ENCODE assay signal across 8 cellular contexts in the genomic region with DNA sequence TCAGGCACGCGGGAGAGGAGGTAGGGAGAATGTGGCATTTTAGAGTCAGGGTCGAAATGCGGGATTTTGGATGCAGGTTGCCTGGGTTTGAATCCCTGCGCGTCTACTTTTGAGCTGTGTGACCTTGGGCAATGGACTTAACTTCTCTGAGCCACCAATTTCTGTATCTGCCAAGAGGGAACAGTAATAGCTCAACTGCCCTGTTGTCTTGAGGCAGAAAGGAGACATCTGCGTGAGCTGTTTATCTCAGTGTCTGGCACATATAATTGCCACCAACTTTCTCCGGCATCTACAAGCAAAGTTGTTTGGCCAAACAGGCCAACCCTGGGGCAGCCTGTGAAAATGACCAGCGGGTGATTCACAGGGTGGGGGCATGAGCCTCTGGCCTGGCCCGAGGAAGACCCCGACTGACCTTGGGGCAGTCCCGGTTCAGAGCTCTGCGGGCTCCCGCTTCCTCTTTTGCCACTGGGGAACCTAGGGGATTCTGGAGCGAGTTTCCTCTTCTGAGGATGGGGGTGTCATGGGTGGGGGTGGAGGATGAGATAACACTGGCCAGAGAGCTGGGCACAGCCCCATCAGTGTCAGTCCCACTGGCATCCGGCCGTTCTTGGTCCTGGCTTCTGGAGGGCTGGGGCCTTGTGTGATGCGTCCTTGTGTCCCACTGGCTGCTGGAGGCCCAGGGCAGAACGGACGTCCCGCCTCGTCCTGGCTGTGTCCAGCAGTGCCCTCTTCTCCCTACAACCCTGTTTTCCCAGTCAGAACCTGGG. TPM values are rescaled to one million over a fixed set of nuclear protein-coding genes. Genes with fewer than 3 reads are reported as not detected.
DNase-seq lines count a peak whose midpoint lies in the region; ATAC-seq, FAIRE-seq and TF ChIP-seq lines count a peak whose summit lies in the region.

No MANE protein-coding gene starts in this region.

- H2BK20ac ChIP-seq in IMR-90 (ENCODE audit: low read depth, low read length), result no peak overlapping the region

- 0 out of 2 replicates have a peak overlapping the region, but pooled peaks have one; percentile 71 for H3K14ac ChIP-seq in IMR-90 (replicated peaks; ENCODE audit: low read depth, low read length)

- H3K4me1 Mint-ChIP-seq in astrocyte (ENCODE audit: low read depth, unreplicated experiment), result peaks cover 14% of the 10 kb centered on the region

- H3K56ac ChIP-seq in IMR-90 (ENCODE audit: extremely low read depth, insufficient read depth, low read length), result no peak overlapping the region

- H3K4me2 ChIP-seq in IMR-90 (ENCODE audit: low read depth, low read length) (peak overlapping the region; percentile 98), astrocyte (ENCODE audit: low read length) (peak overlapping the region; percentile 91)

- no peak for TF ChIP-seq CTCF in IMR-90 (conservative IDR thresholded peaks at IDR 0.05; ENCODE audit: low read depth, low read length)
- no peak for TF ChIP-seq CTCF in astrocyte (IDR thresholded peaks at IDR 0.05; ENCODE audit: insufficient read depth, low read depth, low read length)

- H3K4me3 Mint-ChIP-seq in astrocyte (ENCODE audit: unreplicated experiment), result peak overlapping the region; percentile 88

- H3K9me1 ChIP-seq in IMR-90 (ENCODE audit: insufficient read depth, low read length), result peaks cover 12% of the 10 kb centered on the region

- TF ChIP-seq POLR2A in IMR-90 (IDR thresholded peaks at IDR 0.05; ENCODE audit: low read depth, low read length), result no peak; the same call in 1 of the 2 replicates

- BruUV-seq in IMR-90 (replicated peaks; lab: Mats Ljungman, UMichigan), result no TSS peak

- H2BK120ac ChIP-seq in IMR-90 (ENCODE audit: low read depth, low read length), result no peak overlapping the region

- H4K20me1 ChIP-seq in IMR-90 (ENCODE audit: insufficient read depth, low read length) (peaks cover 55% of the 10 kb centered on the region), astrocyte (ENCODE audit: insufficient read depth, low read length) (peaks cover 56% of the 10 kb centered on the region)

- no peak overlapping the region for H2BK15ac ChIP-seq in IMR-90 (ENCODE audit: low read depth, low read length)

- 0 out of 2 replicates have a peak overlapping the region, but pooled peaks have one; percentile 57 for H3K9ac ChIP-seq in IMR-90 (ENCODE audit: low read depth, low read length)
- H3K9ac ChIP-seq in astrocyte (ENCODE audit: low read length), result peak overlapping the region; percentile 84
- H3K9ac ChIP-seq in iPS-20b (ENCODE audit: low read depth, low read length), result peak overlapping the region; percentile 79; the same call in 1 of the 2 replicates

- H3K79me1 ChIP-seq in IMR-90 (ENCODE audit: low read depth in 1 of 2, low read length in 2 of 2), result peaks cover 3 to 56% of the 10 kb centered on the region in 2 experiments; a peak in 3 of 4 replicates

- intact Hi-C loops in IMR-90 (cut with micrococcal nuclease), result no loop called here

- no peak overlapping the region for H4K5ac ChIP-seq in IMR-90 (ENCODE audit: low read depth, low read length)

- in situ Hi-C loops in IMR-90 (cut with MboI; ENCODE audit: low sequenced_read_pairs), result no loop called here

- H3K23ac ChIP-seq in IMR-90 (ENCODE audit: low read depth, low read length), result peak overlapping the region; percentile 76; the same call in 1 of the 2 replicates

- no peak overlapping the region for H4K91ac ChIP-seq in IMR-90 (ENCODE audit: insufficient read depth, low read depth, low read length)

- H3K27me3 ChIP-seq in IMR-90 (ENCODE audit: control insufficient read depth, insufficient read depth, low read length), result no peaks in the 10 kb centered on the region
- H3K27me3 ChIP-seq in astrocyte (ENCODE audit: insufficient read depth, low read length), result no peaks in the 10 kb centered on the region
- peaks cover 6% of the 10 kb centered on the region; the same call in 1 of the 2 replicates for H3K27me3 ChIP-seq in iPS-20b (ENCODE audit: insufficient read depth, low read length)
- no peaks in the 10 kb centered on the region for H3K27me3 ChIP-seq in small intestine (ENCODE audit: control insufficient read depth in 2 of 2, insufficient read depth in 2 of 2, low read length in 2 of 2)

- CTCF ChIA-PET in IMR-90 (lab: Yijun Ruan, JAX), result no interaction called here

- POLR2A ChIA-PET in IMR-90 (lab: Charles Lee; ENCODE audit: unreplicated experiment), result no interaction called here

- no peak overlapping the region for H3K18ac ChIP-seq in IMR-90 (ENCODE audit: low read depth, low read length)

- no peak for TF ChIP-seq RAD21 in IMR-90 (IDR thresholded peaks at IDR 0.05; ENCODE audit: low read length)

- H4K8ac ChIP-seq in IMR-90 (ENCODE audit: low read depth in 2 of 2, low read length in 2 of 2), result no peak overlapping the region

- peak overlapping the region; percentile 23 for H2AK5ac ChIP-seq in IMR-90 (ENCODE audit: low read depth, low read length)

- WGBS in IMR-90 (ENCODE audit: extremely low coverage in 2 of 2, insufficient read length in 1 of 2), 2 experiments, result 55% methylated on average over 6 of the region's 22 CpGs; no CpG with 5 or more reads in 1 of the 2 experiments
- 27 to 42% (median 37%) methylated on average over 22 of the region's 22 CpGs for WGBS in small intestine, 3 donors

- H3K36me3 ChIP-seq in IMR-90 (ENCODE audit: control insufficient read depth, insufficient read depth, low read length) (peaks cover 2% of the 10 kb centered on the region; the same call in 1 of the 2 replicates), astrocyte (ENCODE audit: insufficient read depth, low read length) (no peaks in the 10 kb centered on the region), iPS-20b (ENCODE audit: insufficient read depth, low read depth, low read length) (no peaks in the 10 kb centered on the region), small intestine (ENCODE audit: control insufficient read depth in 2 of 2, insufficient read depth in 2 of 2, low read length in 2 of 2) (no peaks in the 10 kb centered on the region)

- no peak overlapping the region for H2BK5ac ChIP-seq in IMR-90 (ENCODE audit: low read depth, low read length, poor library complexity, severe bottlenecking)

- peak overlapping the region; percentile 26 for H3K4ac ChIP-seq in IMR-90 (ENCODE audit: low read depth, low read length)

- H3K79me2 ChIP-seq in astrocyte (ENCODE audit: insufficient read depth, low read length), result peaks cover 55% of the 10 kb centered on the region

- H2AK9ac ChIP-seq in IMR-90 (replicated peaks; ENCODE audit: low read depth, low read length, poor library complexity), result peak overlapping the region; percentile 97

- no peaks in the 10 kb centered on the region for H3K9me3 Mint-ChIP-seq in astrocyte (ENCODE audit: unreplicated experiment)

- peaks cover 8% of the 10 kb centered on the region for H3K27me3 Mint-ChIP-seq in astrocyte (ENCODE audit: low read depth, unreplicated experiment)

- FAIRE-seq in astrocyte (lab: Jason Lieb, UNC) (no peak), small intestine (lab: Jason Lieb, UNC) (no peak), urothelium cell line (lab: Jason Lieb, UNC) (no peak)

- dilution Hi-C loops in IMR-90 (cut with HindIII; ENCODE audit: low sequenced_read_pairs, unreplicated experiment), result no loop called here

- H2AFZ ChIP-seq in IMR-90 (replicated peaks; ENCODE audit: low read length, poor library complexity), result peak overlapping the region; percentile 84
- H2AFZ ChIP-seq in astrocyte (ENCODE audit: low read depth, low read length), result peak overlapping the region; percentile 66

- peak overlapping the region; percentile 42 for H3K27ac Mint-ChIP-seq in astrocyte (ENCODE audit: unreplicated experiment)

- no peaks in the 10 kb centered on the region for H3K9me3 ChIP-seq in IMR-90 (ENCODE audit: control insufficient read depth, insufficient read depth, low read length)
- no peaks in the 10 kb centered on the region for H3K9me3 ChIP-seq in astrocyte (ENCODE audit: insufficient read depth, low read depth, low read length)
- no peaks in the 10 kb centered on the region for H3K9me3 ChIP-seq in iPS-20b (ENCODE audit: insufficient read depth, low read depth, low read length)
- H3K9me3 ChIP-seq in small intestine (ENCODE audit: control insufficient read depth, low read depth), result no peaks in the 10 kb centered on the region

- H3K4me1 ChIP-seq in IMR-90 (ENCODE audit: control insufficient read depth, insufficient read depth, low read length) (peaks cover 11% of the 10 kb centered on the region), astrocyte (ENCODE audit: insufficient read depth, low read length) (peaks cover 16% of the 10 kb centered on the region), iPS-20b (ENCODE audit: insufficient read depth, low read length) (peaks cover 18% of the 10 kb centered on the region; the same call in 1 of the 2 replicates), small intestine (ENCODE audit: control insufficient read depth in 2 of 2, insufficient read depth in 1 of 2, low read depth in 1 of 2, low read length in 1 of 2) (peaks cover 5 to 7% of the 10 kb centered on the region in 2 donors)

- ATAC-seq in IMR-90 (ENCODE audit: low read depth) (0 out of 2 replicates have a peak, but pooled peaks have one; percentile 0), GM19328 (IDR thresholded peaks at IDR 0.05; ENCODE audit: unreplicated experiment) (no peak), HG02938 (IDR thresholded peaks at IDR 0.05; ENCODE audit: unreplicated experiment) (no peak)

- DNase-seq in Ammon's horn (ENCODE audit: low spot score), result peak; percentile 68
- peak; percentile 16 for DNase-seq in IMR-90
- no peak for DNase-seq in astrocyte (ENCODE audit: low read depth)
- DNase-seq in small intestine, result no peak
- no peak for DNase-seq in urothelium cell line (ENCODE audit: low spot score)

- no peaks in the 10 kb centered on the region for H3K36me3 Mint-ChIP-seq in astrocyte (ENCODE audit: low read depth, unreplicated experiment)

- H3K27ac ChIP-seq in IMR-90 (ENCODE audit: insufficient read depth, low read length) (no peak overlapping the region), astrocyte (ENCODE audit: low read depth, low read length) (no peak overlapping the region), iPS-20b (ENCODE audit: low read length) (no peak overlapping the region), small intestine (ENCODE audit: low read depth in 1 of 2, low read length in 1 of 2) (peak overlapping the region; percentile 14 to 51)

- H3K4me3 ChIP-seq in IMR-90 (ENCODE audit: insufficient read depth, low read depth, low read length) (peak overlapping the region; percentile 99), astrocyte (ENCODE audit: insufficient read depth, low read depth, low read length) (peak overlapping the region; percentile 65), iPS-20b (ENCODE audit: low read length) (peak overlapping the region; percentile 76), small intestine (ENCODE audit: low read depth in 1 of 2, low read length in 2 of 2) (peak overlapping the region in 1 of 2 donors; percentile 83)

TF ChIP-seq in IMR-90, 13 proteins besides CTCF, POLR2A, EP300 and RAD21:
- no peak for TF ChIP-seq RFX5 (IDR thresholded peaks at IDR 0.05; ENCODE audit: low read depth, low read length)
- 0 out of 2 replicates have a peak, but pooled peaks have one; percentile 29 for TF ChIP-seq FOS (IDR thresholded peaks at IDR 0.05; ENCODE audit: low read depth, low read length)
TF ChIP-seq in IMR-90: peak in this region for 1.

RNA-seq across cellular contexts. Expression of gene SNN, which starts 1.3 kb away (rescaled TPM):
- total RNA-seq in IMR-90 (2012; rRNA removed) (8.6 and 10.0 TPM in 2 replicates), astrocyte (12.2 and 16.7 TPM in 2 replicates)
- polyA plus RNA-seq in IMR-90 (2012; rRNA removed) (11.8 and 13.0 TPM in 2 replicates), small intestine (10 to 100 TPM in 1 of 3 donors, 1 to 10 TPM in 2; 9.6 to 15.7 (median 9.7) TPM)
- polyA plus RNA-seq in IMR-90 (2012; cell fraction: cytosol; rRNA removed), result 9.3 and 14.5 TPM in 2 replicates
- polyA plus RNA-seq in IMR-90 (2012; cell fraction: nucleus; rRNA removed; ENCODE audit: low replicate concordance), result 7.9 and 13.2 TPM in 2 replicates

Comparison
In these comparisons a context has a peak if more than half of its experiments do, and no peak if none do; other contexts are left out.
1. DNase-seq: peak in Ammon's horn (single experiment) and IMR-90 (single experiment); none in astrocyte (single experiment), small intestine (single experiment) and urothelium cell line (single experiment).
2. H3K27ac ChIP-seq: peak in small intestine (2 of 2); none in IMR-90 (single experiment), astrocyte (single experiment) and iPS-20b (single experiment).
3. Peak in every context shown above with its lines, with median percentiles within 50 percentile points of each other: H3K9ac ChIP-seq.